In genomic region chr4:37648084-37648817, GRCh38 we compare ENCODE assay signal across 1 cellular context.
TF ChIP-seq lines count a peak whose summit lies in the region.

No MANE protein-coding gene starts in this region.

TF ChIP-seq in HepG2, 621 proteins besides CTCF, POLR2A, EP300 and RAD21 (continued from another document and continues in another):
- TF ChIP-seq SKIL (CRISPR knock-in tag; IDR thresholded peaks at IDR 0.05; ENCODE audit: borderline replicate concordance) = peak; percentile 22; the same call in 1 of the 2 replicates
- TF ChIP-seq NKX3-1 (CRISPR knock-in tag; IDR thresholded peaks at IDR 0.05) = peak; percentile 73; the same call in 1 of the 2 replicates
- TF ChIP-seq ZNF235 (CRISPR knock-in tag; IDR thresholded peaks at IDR 0.05; ENCODE audit: borderline replicate concordance) = no peak
- TF ChIP-seq POLR2AphosphoS5 (IDR thresholded peaks at IDR 0.05; ENCODE audit: low read depth, low read length) = no peak
- 0 out of 2 replicates have a peak, but pooled peaks have one; percentile 59 for TF ChIP-seq KDM3A (CRISPR knock-in tag; IDR thresholded peaks at IDR 0.05; ENCODE audit: low read depth)
- TF ChIP-seq ZFP36 (IDR thresholded peaks at IDR 0.05; ENCODE audit: borderline replicate concordance, low read depth, low read length, partially characterized antibody) = no peak
- TF ChIP-seq GATAD2A (CRISPR knock-in tag; IDR thresholded peaks at IDR 0.05) = peak; percentile 96
- TF ChIP-seq TRAFD1 (CRISPR knock-in tag; IDR thresholded peaks at IDR 0.05; ENCODE audit: borderline replicate concordance) = no peak
- TF ChIP-seq ELF4 (CRISPR knock-in tag; IDR thresholded peaks at IDR 0.05; ENCODE audit: borderline replicate concordance) = no peak
- TF ChIP-seq KDM2A (CRISPR knock-in tag; IDR thresholded peaks at IDR 0.05; ENCODE audit: borderline replicate concordance, low read depth) = peak; percentile 60; the same call in 1 of the 2 replicates
- TF ChIP-seq FOXP1 (IDR thresholded peaks at IDR 0.05) = peak; percentile 81
- peak; percentile 99 for TF ChIP-seq FOXP1 (CRISPR knock-in tag; IDR thresholded peaks at IDR 0.05)
- peak; percentile 26; the same call in 1 of the 2 replicates for TF ChIP-seq ZNF687 (CRISPR knock-in tag; IDR thresholded peaks at IDR 0.05)
- TF ChIP-seq RARA (CRISPR knock-in tag; IDR thresholded peaks at IDR 0.05) = peak; percentile 88
- no peak for TF ChIP-seq XBP1 (CRISPR knock-in tag; IDR thresholded peaks at IDR 0.05)
- TF ChIP-seq SP5 (CRISPR knock-in tag; IDR thresholded peaks at IDR 0.05; ENCODE audit: borderline replicate concordance, low read depth) = peak; percentile 96
- TF ChIP-seq ZNF572 (CRISPR knock-in tag; IDR thresholded peaks at IDR 0.05) = no peak
- no peak for TF ChIP-seq ATF5 (CRISPR knock-in tag; IDR thresholded peaks at IDR 0.05; ENCODE audit: low read depth)
- no peak for TF ChIP-seq E2F2 (CRISPR knock-in tag; IDR thresholded peaks at IDR 0.05; ENCODE audit: borderline replicate concordance)
- 0 out of 2 replicates have a peak, but pooled peaks have one; percentile 21 for TF ChIP-seq KMT2B (CRISPR knock-in tag; IDR thresholded peaks at IDR 0.05)
- TF ChIP-seq PAF1 (CRISPR knock-in tag; IDR thresholded peaks at IDR 0.05) = no peak
- no peak for TF ChIP-seq TCF12 (IDR thresholded peaks at IDR 0.05)
- no peak for TF ChIP-seq TCF12 (CRISPR knock-in tag; IDR thresholded peaks at IDR 0.05)
- no peak for TF ChIP-seq ZNF30 (CRISPR knock-in tag; IDR thresholded peaks at IDR 0.05)
- TF ChIP-seq BCLAF1 (IDR thresholded peaks at IDR 0.05) = no peak
- TF ChIP-seq STAG1 (CRISPR knock-in tag; IDR thresholded peaks at IDR 0.05) = no peak
- TF ChIP-seq ZNF333 (CRISPR knock-in tag; IDR thresholded peaks at IDR 0.05; ENCODE audit: borderline replicate concordance) = no peak
- no peak for TF ChIP-seq CHCHD3 (CRISPR knock-in tag; IDR thresholded peaks at IDR 0.05)
- no peak for TF ChIP-seq USF2 (IDR thresholded peaks at IDR 0.05; ENCODE audit: low read depth, low read length)
- no peak for TF ChIP-seq USF2 (CRISPR knock-in tag; IDR thresholded peaks at IDR 0.05; ENCODE audit: borderline replicate concordance)
- no peak for TF ChIP-seq ATAD3A (CRISPR knock-in tag; IDR thresholded peaks at IDR 0.05)
- TF ChIP-seq ARNTL (CRISPR knock-in tag; IDR thresholded peaks at IDR 0.05) = peak; percentile 87
- TF ChIP-seq HNRNPH1 (optimal IDR thresholded peaks at IDR 0.05; ENCODE audit: low read depth, low read length) = no peak
- TF ChIP-seq HIC2 (CRISPR knock-in tag; IDR thresholded peaks at IDR 0.05; ENCODE audit: low read depth) = no peak
- TF ChIP-seq MLX (CRISPR knock-in tag; IDR thresholded peaks at IDR 0.05) = peak; percentile 98
- peak; percentile 89 for TF ChIP-seq SOX5 (CRISPR knock-in tag; IDR thresholded peaks at IDR 0.05; ENCODE audit: borderline replicate concordance)
- no peak for TF ChIP-seq TEF (CRISPR knock-in tag; IDR thresholded peaks at IDR 0.05)
- TF ChIP-seq ZSCAN29 (CRISPR knock-in tag; conservative IDR thresholded peaks at IDR 0.05) = 0 out of 2 replicates have a peak, but pooled peaks have one; percentile 36
- TF ChIP-seq ZNF234 (CRISPR knock-in tag; conservative IDR thresholded peaks at IDR 0.05) = no peak
- TF ChIP-seq ZSCAN25 (CRISPR knock-in tag; IDR thresholded peaks at IDR 0.05) = peak; percentile 47; the same call in 1 of the 2 replicates
- no peak for TF ChIP-seq ZFP41 (CRISPR knock-in tag; IDR thresholded peaks at IDR 0.05; ENCODE audit: borderline replicate concordance)
- no peak for TF ChIP-seq ZNF343 (CRISPR knock-in tag; IDR thresholded peaks at IDR 0.05)
- no peak for TF ChIP-seq BATF2 (CRISPR knock-in tag; IDR thresholded peaks at IDR 0.05)
- TF ChIP-seq ZNF317 (CRISPR knock-in tag; IDR thresholded peaks at IDR 0.05) = no peak
- 0 out of 2 replicates have a peak, but pooled peaks have one; percentile 41 for TF ChIP-seq SOX13 (IDR thresholded peaks at IDR 0.05)
- TF ChIP-seq SOX13 (CRISPR knock-in tag; conservative IDR thresholded peaks at IDR 0.05 in 1 of 2, IDR thresholded peaks at IDR 0.05 in 1 of 2) = peak in 1 of 2 experiments; percentile 90; a peak in 2 of 4 replicates
- TF ChIP-seq PTBP1 (IDR thresholded peaks at IDR 0.05; ENCODE audit: low read depth, low read length, poor library complexity, severe bottlenecking) = no peak
